ENCODE assay signal across 1 cellular context in genomic region chr1:177914603-177915002, GRCh38.
TF ChIP-seq lines count a peak whose summit lies in the region.

No MANE protein-coding gene starts in this region.

TF ChIP-seq in IMR-90, 13 proteins besides CTCF, POLR2A, EP300 and RAD21:
- TF ChIP-seq BHLHE40 (IDR thresholded peaks at IDR 0.05; ENCODE audit: low read depth, low read length) (no peak), MXI1 (IDR thresholded peaks at IDR 0.05; ENCODE audit: borderline replicate concordance, low read depth, low read length) (no peak)
TF ChIP-seq in IMR-90: peak in this region for 0.
